ENCODE assay signal across 12 cellular contexts in genomic region chrX:30620980-30621716, GRCh38. TPM values are rescaled to one million over a fixed set of nuclear protein-coding genes. Genes with fewer than 3 reads are reported as not detected.
DNase-seq lines count a peak whose midpoint lies in the region; ATAC-seq and TF ChIP-seq lines count a peak whose summit lies in the region.
"Had no signal": no experiment of that assay in that cellular context is flagged by ENCODE, and none has a peak within 500 bp of the region (broad histone marks: within the 10 kb centered on the region; RNA-seq: fewer than 3 reads in every experiment).

No MANE protein-coding gene starts in this region.

- no peaks in the 10 kb centered on the region for H3K36me3 ChIP-seq in adrenal gland (replicated peaks in 1 of 2)
- H3K36me3 ChIP-seq in colonic mucosa = no peaks in the 10 kb centered on the region
- H3K36me3 ChIP-seq: stomach had no signal

- 68 to 76% (median 71%) methylated on average over 6 of the region's 6 CpGs for whole genome bisulfite sequencing in adrenal gland, 4 donors

- no peak for ATAC-seq in GM19035 (IDR thresholded peaks at IDR 0.05; ENCODE audit: unreplicated experiment)

- peaks cover 0 to 6% (median 0%) of the 10 kb centered on the region in 3 donors for H3K9me3 ChIP-seq in adrenal gland (replicated peaks in 1 of 3)
- no peaks in the 10 kb centered on the region for H3K9me3 ChIP-seq in colonic mucosa

- intact Hi-C loops in adrenal gland (cut with DNase I) (no loop called here), colonic mucosa (cut with DNase I) (no loop called here)

- H3K4me1 ChIP-seq in adrenal gland (replicated peaks in 1 of 2) = no peaks in the 10 kb centered on the region
- no peaks in the 10 kb centered on the region for H3K4me1 ChIP-seq in colonic mucosa
- H3K4me1 ChIP-seq: stomach had no signal

- H3K4me3 ChIP-seq in adrenal gland = no peak overlapping the region
- no peak overlapping the region for H3K4me3 ChIP-seq in colonic mucosa
- H3K4me3 ChIP-seq: stomach had no signal

- H3K27me3 ChIP-seq in adrenal gland (peaks cover 5% of the 10 kb centered on the region), colonic mucosa (no peaks in the 10 kb centered on the region)
- H3K27me3 ChIP-seq: stomach had no signal

- TF ChIP-seq CTCF in HFFc6 (IDR thresholded peaks at IDR 0.05) (no peak), adrenal gland (IDR thresholded peaks at IDR 0.05) (no peak), colonic mucosa (IDR thresholded peaks at IDR 0.05) (no peak)

- H3K27ac Mint-ChIP-seq in HFFc6 = no peak overlapping the region
- H3K27ac Mint-ChIP-seq: CD4-positive, CD25-positive, alpha-beta regulatory T cell; endodermal cell had no signal

- H3K36me3 Mint-ChIP-seq in HFFc6 (ENCODE audit: low read depth) = peaks cover 7% of the 10 kb centered on the region; the same call in 1 of the 2 replicates
- H3K36me3 Mint-ChIP-seq: CD4-positive, CD25-positive, alpha-beta regulatory T cell had no signal

- TF ChIP-seq POLR2A in adrenal gland (IDR thresholded peaks at IDR 0.05) = no peak

- H3K9ac ChIP-seq in colonic mucosa (ENCODE audit: low read depth in 2 of 2, low read length in 2 of 2) = no peak overlapping the region

- H3K4me1 Mint-ChIP-seq in HFFc6 (ENCODE audit: low read depth) = peaks cover 23% of the 10 kb centered on the region
- H3K4me1 Mint-ChIP-seq: CD4-positive, CD25-positive, alpha-beta regulatory T cell had no signal

- H3K9me3 Mint-ChIP-seq in HFFc6 = peaks cover 9% of the 10 kb centered on the region

- DNase-seq in 8988T (peak; percentile 44), HFFc6 (peak; percentile 82), adrenal gland (peak; percentile 29 to 54 (median 44)), iris pigment epithelial cell (ENCODE audit: low read depth) (peak; percentile 92), HT-29 (ENCODE audit: low spot score) (no peak), colonic mucosa (no peak)
- no peak for DNase-seq in activated naive CD4-positive, alpha-beta T cell treated with Interleukin-2 at 50 U/mL for 16 hours
- DNase-seq: CD4-positive, CD25-positive, alpha-beta regulatory T cell; endodermal cell; NCI-H774; stomach had no signal

- no peak overlapping the region for H3K4me3 Mint-ChIP-seq in HFFc6
- H3K4me3 Mint-ChIP-seq: CD4-positive, CD25-positive, alpha-beta regulatory T cell; endodermal cell had no signal

- H3K27ac ChIP-seq in adrenal gland (no peak overlapping the region), colonic mucosa (no peak overlapping the region)
- H3K27ac ChIP-seq: stomach had no signal

- peaks cover 1% of the 10 kb centered on the region; the same call in 1 of the 2 replicates for H3K27me3 Mint-ChIP-seq in HFFc6 (ENCODE audit: insufficient read depth)

RNA-seq across cellular contexts. Expression of gene GK, which starts 32.1 kb away (rescaled TPM):
- total RNA-seq in HFFc6 (2021; fragmentation: NEBNext Ultra II Directional; extraction: Animal tissue kit (Norgen Biotek cat#: 25700)) = 1 to 10 TPM; 5.2 to 8.7 (median 7.9) TPM
- total RNA-seq in adrenal gland (10 to 100 TPM in 4 of 8 donors, 1 to 10 TPM in 4; 6.1 to 33.6 (median 10.1) TPM), colonic mucosa (10 to 100 TPM; 23.6 to 30.0 TPM)
- 10 to 100 TPM in 1 of 3 donors, 1 to 10 TPM in 2; 6.2 to 83.7 (median 7.2) TPM for polyA plus RNA-seq in adrenal gland
- 1.2 and 1.5 TPM in 2 replicates for total RNA-seq in HT-29 (2014; rRNA removed; shearing (Covaris generic))

RNA-seq across cellular contexts. Expression of gene TASL, which starts 43.6 kb away (rescaled TPM):
- total RNA-seq in HFFc6 (2021; fragmentation: NEBNext Ultra II Directional; extraction: Animal tissue kit (Norgen Biotek cat#: 25700)) = not detected
- total RNA-seq in adrenal gland = 1 to 10 TPM in 7 of 8 donors, under 1 TPM in 1; 0.85 to 2.9 (median 1.8) TPM
- polyA plus RNA-seq in adrenal gland = 1 to 10 TPM in 2 of 3 donors, under 1 TPM in 1; 0.47 to 1.3 (median 1.1) TPM
- total RNA-seq in HT-29 (2014; rRNA removed; shearing (Covaris generic)) = not detected in 2 replicates
- 1 to 10 TPM in 1 of 2 donors, under 1 TPM in 1; 0.49 to 1.1 TPM for total RNA-seq in colonic mucosa
- total RNA-seq: endodermal cell had no signal

Comparison
In these comparisons a context has a peak if more than half of its experiments do, and no peak if none do; other contexts are left out.
1. DNase-seq: peak in 8988T (single experiment), HFFc6 (single experiment), adrenal gland (7 of 7) and iris pigment epithelial cell (single experiment); none in HT-29 (single experiment), colonic mucosa (single experiment) and activated naive CD4-positive, alpha-beta T cell treated with Interleukin-2 at 50 U/mL for 16 hours (single experiment).